ENCODE assay signal across 10 cellular contexts in genomic region chr9:21804336-21804735, GRCh38. TPM values are rescaled to one million over a fixed set of nuclear protein-coding genes. Genes with fewer than 3 reads are reported as not detected.
DNase-seq lines count a peak whose midpoint lies in the region; ATAC-seq and TF ChIP-seq lines count a peak whose summit lies in the region.
"Had no signal": no experiment of that assay in that cellular context is flagged by ENCODE, and none has a peak within 500 bp of the region (broad histone marks: within the 10 kb centered on the region; RNA-seq: fewer than 3 reads in every experiment).

No MANE protein-coding gene starts in this region.

- H3K36me3 Mint-ChIP-seq in Caco-2 (ENCODE audit: insufficient read depth, unreplicated experiment) (peaks cover 35% of the 10 kb centered on the region), mesothelial cell of epicardium (peaks cover 9% of the 10 kb centered on the region)

- no peaks in the 10 kb centered on the region for H3K9me3 Mint-ChIP-seq in Caco-2 (ENCODE audit: unreplicated experiment)
- H3K9me3 Mint-ChIP-seq in mesothelial cell of epicardium, result no peaks in the 10 kb centered on the region

- TF ChIP-seq CTCF in Caco-2 (IDR thresholded peaks at IDR 0.05; ENCODE audit: insufficient read depth in 1 of 2, low read depth in 1 of 2, low read length in 1 of 2, severe bottlenecking in 1 of 2, unreplicated experiment in 1 of 2) (no peak), astrocyte of the spinal cord (IDR thresholded peaks at IDR 0.05; ENCODE audit: low read depth, low read length) (no peak), mesothelial cell of epicardium (IDR thresholded peaks at IDR 0.05; ENCODE audit: unreplicated experiment) (no peak)

- H3K27ac Mint-ChIP-seq in Caco-2 (ENCODE audit: unreplicated experiment), result no peak overlapping the region
- peak overlapping the region; percentile 99 for H3K27ac Mint-ChIP-seq in mesothelial cell of epicardium

- H3K4me3 ChIP-seq in Caco-2 (ENCODE audit: low read depth, low read length) (peak overlapping the region; percentile 79), astrocyte of the spinal cord (ENCODE audit: low read depth, low read length) (peak overlapping the region; percentile 74), H7 (ENCODE audit: insufficient read depth, low read depth, low read length) (no peak overlapping the region; the same call in 1 of the 2 replicates)

- H3K4me3 Mint-ChIP-seq in Caco-2 (ENCODE audit: unreplicated experiment), result no peak overlapping the region
- H3K4me3 Mint-ChIP-seq in mesothelial cell of epicardium, result peak overlapping the region; percentile 99

- no peaks in the 10 kb centered on the region for H3K4me1 Mint-ChIP-seq in Caco-2 (ENCODE audit: low read depth, unreplicated experiment)
- H3K4me1 Mint-ChIP-seq in mesothelial cell of epicardium, result peaks cover 35% of the 10 kb centered on the region

- no peak for ATAC-seq in HG03097 (IDR thresholded peaks at IDR 0.05; ENCODE audit: low FRiP score, unreplicated experiment)
- ATAC-seq: pancreas had no signal

- peak overlapping the region; percentile 64 for H3K27ac ChIP-seq in KOPT-K1 (ENCODE audit: low read depth, low read length, poor library complexity, severe bottlenecking)

- H3K27me3 ChIP-seq in Caco-2 (replicated peaks; ENCODE audit: control insufficient read depth, insufficient read depth, low read length) (no peaks in the 10 kb centered on the region), H7 (ENCODE audit: control insufficient read depth, insufficient read depth, low read length) (peaks cover 5% of the 10 kb centered on the region; the same call in 1 of the 2 replicates)
- H3K27me3 ChIP-seq: ascending aorta, pancreas had no signal

- no peaks in the 10 kb centered on the region for H3K27me3 Mint-ChIP-seq in Caco-2 (ENCODE audit: insufficient read depth, unreplicated experiment)
- H3K27me3 Mint-ChIP-seq in mesothelial cell of epicardium (ENCODE audit: low read depth), result no peaks in the 10 kb centered on the region

- intact Hi-C loops in Caco-2 (cut with micrococcal nuclease; ENCODE audit: unreplicated experiment), result loop anchor here (5.0 kb wide), 1 partner anchor 247 kb away; no protein-coding TSS in a partner anchor

- no TSS peak for BruUV-seq in Caco-2 (replicated peaks; lab: Mats Ljungman, UMichigan)

- POLR2A ChIA-PET in Caco-2 (lab: Charles Lee), result no interaction called here

- H3K4me1 ChIP-seq in Caco-2, result peaks cover 5% of the 10 kb centered on the region; the same call in 1 of the 2 replicates

- H3K9me3 ChIP-seq in Caco-2 (no peaks in the 10 kb centered on the region), KOPT-K1 (ENCODE audit: insufficient read depth, low read length, poor library complexity, severe bottlenecking) (no peaks in the 10 kb centered on the region)
- H3K9me3 ChIP-seq: ascending aorta, pancreas had no signal

- DNase-seq in Caco-2 (no peak), astrocyte of the spinal cord (ENCODE audit: low read depth, low spot score) (no peak), mesothelial cell of epicardium (ENCODE audit: low spot score in 2 of 2, unreplicated experiment in 2 of 2) (no peak), H7 (no peak), NOMO-1 treated with DMSO at 0.1 percent for 48 hours (lab: John Stamatoyannopoulos, UW; ENCODE audit: unreplicated experiment) (no peak)
- DNase-seq in stimulated activated CD4-positive, alpha-beta T cell treated with anti-CD3 and anti-CD28 coated beads, Interleukin-4, amount 100 ng/mL, for 1 hour, result no peak
- DNase-seq: pancreas had no signal

- H3K36me3 ChIP-seq in Caco-2 (ENCODE audit: control insufficient read depth, insufficient read depth, low read length) (no peaks in the 10 kb centered on the region), KOPT-K1 (ENCODE audit: insufficient read depth, low read length) (peaks cover 51% of the 10 kb centered on the region), H7 (replicated peaks; ENCODE audit: control insufficient read depth, insufficient read depth, low read length) (peaks cover 10% of the 10 kb centered on the region)
- H3K36me3 ChIP-seq: pancreas had no signal

- CTCF ChIA-PET in Caco-2 (lab: Charles Lee), result no interaction called here

- in situ Hi-C loops in astrocyte of the spinal cord (cut with HindIII; ENCODE audit: low sequenced_read_pairs), result loop anchor here (25.0 kb wide), 2 partner anchors 308 to 433 kb away; no protein-coding TSS in a partner anchor

RNA-seq across cellular contexts. Expression of gene MTAP, which starts 1.9 kb away (rescaled TPM):
- total RNA-seq in Caco-2 (2022), result 42.5 and 53.3 TPM in 2 replicates
- 78.5 to 90.0 TPM (median 88.3 TPM) in 3 replicates for total RNA-seq in mesothelial cell of epicardium
- 34.0 and 38.3 TPM in 2 replicates for total RNA-seq in H7 (2014; rRNA removed; shearing (Covaris generic))
